ENCODE assay signal across 8 cellular contexts in the genomic region with DNA sequence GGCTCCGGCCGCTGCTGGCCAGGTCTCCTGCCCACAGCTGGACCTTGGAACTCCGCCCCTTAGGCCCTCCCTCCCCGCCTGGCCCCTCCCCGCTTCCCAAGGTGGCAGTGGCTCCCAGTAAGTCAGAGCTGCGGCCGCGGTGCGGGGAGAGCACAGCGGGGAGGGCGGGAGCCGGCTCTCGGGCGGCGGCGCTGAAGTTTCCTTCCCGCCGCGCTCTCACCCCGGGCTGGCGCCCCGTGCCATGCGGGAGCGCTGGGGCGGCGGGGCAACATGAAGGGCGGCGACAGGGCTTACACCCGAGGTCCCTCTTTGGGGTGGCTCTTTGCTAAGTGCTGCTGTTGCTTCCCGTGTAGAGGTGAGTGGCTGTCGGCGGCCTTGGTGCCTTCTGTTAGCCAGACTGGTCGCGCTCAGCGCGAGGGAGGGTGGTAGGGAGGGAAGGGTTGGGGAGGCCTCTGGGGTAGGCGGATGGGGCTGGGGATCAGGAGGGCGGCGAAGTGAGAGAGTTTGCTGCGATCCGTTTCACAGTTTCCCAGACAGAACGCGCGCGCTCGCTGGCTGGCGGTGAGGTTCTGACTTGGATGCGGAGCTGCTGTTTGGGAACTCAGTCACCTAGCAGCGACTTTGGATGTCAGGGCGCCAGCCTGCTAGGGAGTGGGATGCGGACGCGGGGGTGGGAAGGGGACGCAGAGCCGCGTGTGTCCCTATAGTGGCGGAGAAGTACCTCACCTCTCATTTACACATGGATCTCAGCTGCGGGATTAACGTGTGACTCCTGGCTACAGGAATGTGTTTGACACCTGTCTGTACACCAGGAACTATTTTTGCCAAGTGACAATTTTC.
DNase-seq lines count a peak whose midpoint lies in the region; ATAC-seq and TF ChIP-seq lines count a peak whose summit lies in the region.

No MANE protein-coding gene starts in this region.

- WGBS in right cardiac atrium: 3% methylated on average over 59 of the region's 59 CpGs
- WGBS in prostate gland: 2% methylated on average over 50 of the region's 59 CpGs

- H3K4me1 Mint-ChIP-seq in activated naive CD8-positive, alpha-beta T cell (ENCODE audit: low read depth): peaks cover 27% of the 10 kb centered on the region

- H3K9ac ChIP-seq in NT2/D1 (ENCODE audit: insufficient read length, low read depth): peak overlapping the region; percentile 76

- H3K36me3 ChIP-seq in NT2/D1 (ENCODE audit: insufficient read depth, insufficient read length, low read length) (no peaks in the 10 kb centered on the region), prostate gland (no peaks in the 10 kb centered on the region)

- H3K27me3 Mint-ChIP-seq in activated naive CD8-positive, alpha-beta T cell: peaks cover 8% of the 10 kb centered on the region

- H3K27ac ChIP-seq in right cardiac atrium (ENCODE audit: low read length) (peak overlapping the region; percentile 21), prostate gland (peak overlapping the region in 1 of 2 donors; percentile 18)

- H3K4me3 ChIP-seq in GM12875 (ENCODE audit: low read depth, low read length) (peak overlapping the region; percentile 59), NT2/D1 (ENCODE audit: insufficient read length, low read depth) (peak overlapping the region; percentile 69), right cardiac atrium (ENCODE audit: low read length) (peak overlapping the region; percentile 50), prostate gland (peak overlapping the region; percentile 34 to 40)

- H3K4me3 Mint-ChIP-seq in activated naive CD8-positive, alpha-beta T cell: peak overlapping the region; percentile 86

- no peak for TF ChIP-seq CTCF in GM12875 (IDR thresholded peaks at IDR 0.05; ENCODE audit: borderline replicate concordance, insufficient read depth, low read depth, low read length)
- TF ChIP-seq CTCF in prostate gland (IDR thresholded peaks at IDR 0.05): no peak

- DNase-seq in NT2/D1 (ENCODE audit: low read depth, low spot score): peak; percentile 35
- DNase-seq in right cardiac atrium: peak; percentile 80 to 91 (median 90)
- peak; percentile 66 for DNase-seq in prostate gland (ENCODE audit: low spot score)
- no peak for DNase-seq in NCI-H187 (lab: John Stamatoyannopoulos, UW)

- H3K9me3 Mint-ChIP-seq in activated naive CD8-positive, alpha-beta T cell (ENCODE audit: low read depth): no peaks in the 10 kb centered on the region

- H3K4me1 ChIP-seq in NT2/D1 (ENCODE audit: insufficient read depth, insufficient read length) (no peaks in the 10 kb centered on the region), right cardiac atrium (ENCODE audit: control insufficient read depth, insufficient read depth, low read length) (no peaks in the 10 kb centered on the region), prostate gland (replicated peaks) (no peaks in the 10 kb centered on the region)

- no peaks in the 10 kb centered on the region for H3K9me3 ChIP-seq in NT2/D1 (ENCODE audit: insufficient read depth, low read length)
- no peaks in the 10 kb centered on the region for H3K9me3 ChIP-seq in right cardiac atrium (ENCODE audit: control insufficient read depth, low read length)
- no peaks in the 10 kb centered on the region for H3K9me3 ChIP-seq in prostate gland

- peak overlapping the region; percentile 22 for H3K27ac Mint-ChIP-seq in activated naive CD8-positive, alpha-beta T cell

- intact Hi-C loops in right cardiac atrium (cut with DNase I): no loop called here
- intact Hi-C loops in prostate gland (cut with DNase I): no loop called here

- peak; percentile 96 for ATAC-seq in right cardiac atrium
- no peak for ATAC-seq in GM19467 (IDR thresholded peaks at IDR 0.05; ENCODE audit: unreplicated experiment)
- no peak for ATAC-seq in GM19035 (IDR thresholded peaks at IDR 0.05; ENCODE audit: unreplicated experiment)

- H3K27me3 ChIP-seq in NT2/D1 (ENCODE audit: insufficient read depth, insufficient read length): peaks cover 41% of the 10 kb centered on the region
- no peaks in the 10 kb centered on the region for H3K27me3 ChIP-seq in right cardiac atrium (ENCODE audit: control insufficient read depth, insufficient read depth)
- H3K27me3 ChIP-seq in prostate gland (replicated peaks; ENCODE audit: insufficient read depth): no peaks in the 10 kb centered on the region

- no peaks in the 10 kb centered on the region for H3K36me3 Mint-ChIP-seq in activated naive CD8-positive, alpha-beta T cell

- peak; percentile 58 for TF ChIP-seq POLR2A in prostate gland (IDR thresholded peaks at IDR 0.05)

Comparison
In these comparisons a context has a peak if more than half of its experiments do, and no peak if none do; other contexts are left out.
1. DNase-seq: peak in NT2/D1 (single experiment), right cardiac atrium (3 of 3) and prostate gland (single experiment); none in NCI-H187 (0 of 2).
2. ATAC-seq: peak in right cardiac atrium (2 of 2); none in GM19467 (single experiment) and GM19035 (single experiment).
3. Peak in every context shown above with its lines, with median percentiles within 50 percentile points of each other: H3K4me3 ChIP-seq.